19 cellular contexts compared by ENCODE assay signal in the genomic region with DNA sequence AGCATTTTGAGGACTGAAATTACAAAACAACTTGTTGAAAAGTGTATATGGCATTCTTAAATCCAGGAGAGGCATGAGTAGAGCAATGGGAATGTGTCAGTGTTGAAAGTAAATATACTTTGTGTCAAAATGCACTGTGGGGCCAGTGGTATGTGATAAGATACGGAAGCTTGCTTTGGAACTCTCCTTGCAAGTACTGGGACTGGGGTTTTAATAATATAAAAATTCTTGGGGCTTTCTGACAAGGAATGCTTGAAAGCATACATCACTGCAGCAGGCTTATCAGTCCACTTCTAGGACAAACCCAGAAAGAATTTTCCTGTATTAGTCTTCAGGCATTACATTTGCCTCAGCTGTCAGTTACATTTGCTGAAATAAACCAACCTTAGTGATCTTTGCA.
DNase-seq lines count a peak whose midpoint lies in the region; ATAC-seq, FAIRE-seq and TF ChIP-seq lines count a peak whose summit lies in the region.
"Had no signal": no experiment of that assay in that cellular context is flagged by ENCODE, and none has a peak within 500 bp of the region (broad histone marks: within the 10 kb centered on the region; RNA-seq: fewer than 3 reads in every experiment).

No MANE protein-coding gene starts in this region.

- no peaks in the 10 kb centered on the region for H3K79me2 ChIP-seq in HepG2 (ENCODE audit: insufficient read depth, low read length)

- FAIRE-seq in HepG2 (lab: Jason Lieb, UNC), result no peak
- FAIRE-seq: A204.1, GM18507 had no signal

- H3K4me1 Mint-ChIP-seq in activated T-helper 1 cell treated with anti-CD3 and anti-CD28 coated beads, Interleukin-12 subunit alpha, Interleukin-12 subunit beta, Interleukin-2, Interleukin-4 antibody, amounts not matched to agents 30 ng/mL and 10 ng/mL and 1 ng/mL, durations not matched to agents 14 hours and 24 hours and 36 hours (ENCODE audit: low read depth), result no peaks in the 10 kb centered on the region
- H3K4me1 Mint-ChIP-seq: immature natural killer cell had no signal

- TF ChIP-seq EP300 in HepG2 (IDR thresholded peaks at IDR 0.05; ENCODE audit: low read depth in 2 of 2, low read length in 2 of 2), result no peak
- TF ChIP-seq EP300 in HepG2 (CRISPR knock-in tag; IDR thresholded peaks at IDR 0.05; ENCODE audit: borderline replicate concordance), result no peak

- no peak for DNase-seq in Right ventricle myocardium inferior (ENCODE audit: missing footprints)
- DNase-seq in cardiac septum (ENCODE audit: low spot score), result no peak
- peak; percentile 89 for DNase-seq in brain microvascular endothelial cell
- DNase-seq in HepG2 (ENCODE audit: low spot score), result no peak
- DNase-seq in upper lobe of right lung, result no peak
- DNase-seq in kidney glomerular epithelial cell (lab: John Stamatoyannopoulos, UW), result no peak
- no peak for DNase-seq in NOMO-1 (lab: John Stamatoyannopoulos, UW; ENCODE audit: unreplicated experiment in 2 of 2)
- no peak for DNase-seq in activated T-helper 1 cell treated with anti-CD3 and anti-CD28 coated beads, Interleukin-12 subunit alpha, Interleukin-12 subunit beta, Interleukin-2, Interleukin-4 antibody, amounts not matched to agents 30 ng/mL and 10 ng/mL and 1 ng/mL, durations not matched to agents 14 hours and 24 hours and 36 hours (ENCODE audit: low spot score)
- DNase-seq: activated naive CD4-positive, alpha-beta T cell; caudate nucleus; COR-L47; gastrocnemius medialis; immature natural killer cell; NCI-H1694; NCI-H510A treated with DMSO at 0.1 percent for 48 hours; SW 1271 had no signal

- H3K4me2 ChIP-seq in HepG2 (ENCODE audit: low read depth, low read length), result no peak overlapping the region

- H3K9me3 ChIP-seq in HepG2 (ENCODE audit: low read length), result no peaks in the 10 kb centered on the region
- no peaks in the 10 kb centered on the region for H3K9me3 ChIP-seq in upper lobe of right lung
- H3K9me3 ChIP-seq: gastrocnemius medialis had no signal

- intact Hi-C loops in Right ventricle myocardium inferior (cut with DNase I) (no loop called here), cardiac septum (cut with DNase I) (no loop called here), HepG2 (cut with micrococcal nuclease; ENCODE audit: unreplicated experiment) (no loop called here), upper lobe of right lung (cut with DNase I) (no loop called here)
- intact Hi-C loops in activated T-helper 1 cell treated with anti-CD3 and anti-CD28 coated beads, Interleukin-12 subunit alpha, Interleukin-12 subunit beta, Interleukin-2, Interleukin-4 antibody, amounts not matched to agents 30 ng/mL and 10 ng/mL and 1 ng/mL, durations not matched to agents 14 hours and 24 hours and 36 hours (cut with micrococcal nuclease), result no loop called here

- no peak for TF ChIP-seq POLR2A in HepG2 (IDR thresholded peaks at IDR 0.05; ENCODE audit: insufficient read depth in 1 of 2, low read depth in 2 of 2, low read length in 2 of 2)

- POLR2A ChIA-PET in HepG2 (lab: Yijun Ruan, JAX), result no interaction called here

- H4K20me1 ChIP-seq in HepG2 (ENCODE audit: insufficient read depth, low read length), result no peaks in the 10 kb centered on the region

- H3K27me3 ChIP-seq in brain microvascular endothelial cell (replicated peaks) (no peaks in the 10 kb centered on the region), HepG2 (ENCODE audit: control insufficient read depth in 1 of 2, insufficient read depth in 2 of 2, low read length in 2 of 2) (no peaks in the 10 kb centered on the region), upper lobe of right lung (no peaks in the 10 kb centered on the region)
- H3K27me3 ChIP-seq: gastrocnemius medialis had no signal

- CTCF ChIA-PET in HepG2 (lab: Yijun Ruan, JAX; ENCODE audit: low intra/inter-chr PET ratio, low total read pairs), result no interaction called here

- H2AFZ ChIP-seq in HepG2 (ENCODE audit: low read length), result no peak overlapping the region

- WGBS in HepG2 (ENCODE audit: low lambda C conversion rate), result 0% methylated on average over 1 of the region's 1 CpG

- peaks cover 3% of the 10 kb centered on the region for H3K9me3 Mint-ChIP-seq in activated T-helper 1 cell treated with anti-CD3 and anti-CD28 coated beads, Interleukin-12 subunit alpha, Interleukin-12 subunit beta, Interleukin-2, Interleukin-4 antibody, amounts not matched to agents 30 ng/mL and 10 ng/mL and 1 ng/mL, durations not matched to agents 14 hours and 24 hours and 36 hours
- H3K9me3 Mint-ChIP-seq: WTC11 had no signal

- H3K4me3 ChIP-seq in brain microvascular endothelial cell (ENCODE audit: low read depth, low read length) (no peak overlapping the region), HepG2 (replicated peaks in 1 of 3; ENCODE audit: insufficient read depth in 1 of 3, low read depth in 2 of 3, low read length in 3 of 3) (no peak overlapping the region), upper lobe of right lung (no peak overlapping the region)
- H3K4me3 ChIP-seq: gastrocnemius medialis had no signal

- H3K4me1 ChIP-seq in HepG2 (ENCODE audit: insufficient read depth, low read length) (peaks cover 5% of the 10 kb centered on the region; the same call in 1 of the 2 replicates), upper lobe of right lung (no peaks in the 10 kb centered on the region)
- H3K4me1 ChIP-seq: gastrocnemius medialis had no signal

- H3K27me3 Mint-ChIP-seq in activated T-helper 1 cell treated with anti-CD3 and anti-CD28 coated beads, Interleukin-12 subunit alpha, Interleukin-12 subunit beta, Interleukin-2, Interleukin-4 antibody, amounts not matched to agents 30 ng/mL and 10 ng/mL and 1 ng/mL, durations not matched to agents 14 hours and 24 hours and 36 hours (ENCODE audit: insufficient read depth), result no peaks in the 10 kb centered on the region

- TF ChIP-seq RAD21 in HepG2 (CRISPR knock-in tag; IDR thresholded peaks at IDR 0.05), result no peak

- H3K36me3 Mint-ChIP-seq in activated T-helper 1 cell treated with anti-CD3 and anti-CD28 coated beads, Interleukin-12 subunit alpha, Interleukin-12 subunit beta, Interleukin-2, Interleukin-4 antibody, amounts not matched to agents 30 ng/mL and 10 ng/mL and 1 ng/mL, durations not matched to agents 14 hours and 24 hours and 36 hours (ENCODE audit: low read depth), result no peaks in the 10 kb centered on the region
- H3K36me3 Mint-ChIP-seq: immature natural killer cell, WTC11 had no signal

- H3K9ac ChIP-seq in HepG2 (ENCODE audit: insufficient read depth, low read depth, low read length), result no peak overlapping the region

- no peak overlapping the region for H3K27ac Mint-ChIP-seq in activated T-helper 1 cell treated with anti-CD3 and anti-CD28 coated beads, Interleukin-12 subunit alpha, Interleukin-12 subunit beta, Interleukin-2, Interleukin-4 antibody, amounts not matched to agents 30 ng/mL and 10 ng/mL and 1 ng/mL, durations not matched to agents 14 hours and 24 hours and 36 hours
- H3K27ac Mint-ChIP-seq: immature natural killer cell, WTC11 had no signal

- H3K27ac ChIP-seq in brain microvascular endothelial cell (no peak overlapping the region), HepG2 (ENCODE audit: extremely low read length, insufficient read depth, low read length) (no peak overlapping the region), upper lobe of right lung (no peak overlapping the region)
- H3K27ac ChIP-seq: gastrocnemius medialis had no signal

- H3K36me3 ChIP-seq in brain microvascular endothelial cell (replicated peaks) (no peaks in the 10 kb centered on the region), HepG2 (replicated peaks in 1 of 2; ENCODE audit: control insufficient read depth in 1 of 2, insufficient read depth in 2 of 2, low read length in 2 of 2) (no peaks in the 10 kb centered on the region), upper lobe of right lung (no peaks in the 10 kb centered on the region)
- H3K36me3 ChIP-seq: gastrocnemius medialis had no signal

- no TSS peak for BruUV-seq in HepG2 (replicated peaks; lab: Mats Ljungman, UMichigan)

- no peak overlapping the region for H3K4me3 Mint-ChIP-seq in activated T-helper 1 cell treated with anti-CD3 and anti-CD28 coated beads, Interleukin-12 subunit alpha, Interleukin-12 subunit beta, Interleukin-2, Interleukin-4 antibody, amounts not matched to agents 30 ng/mL and 10 ng/mL and 1 ng/mL, durations not matched to agents 14 hours and 24 hours and 36 hours
- H3K4me3 Mint-ChIP-seq: immature natural killer cell, WTC11 had no signal

- in situ Hi-C loops in brain microvascular endothelial cell (cut with HindIII; ENCODE audit: low pct_ligation_motif_present, low sequenced_read_pairs) (no loop called here), HepG2 (cut with HindIII; ENCODE audit: extremely low pct_ligation_motif_present, low pct_unique_long_range_greater_than_20kb) (no loop called here)

- TF ChIP-seq CTCF in brain microvascular endothelial cell (IDR thresholded peaks at IDR 0.05; ENCODE audit: low read depth, low read length, missing control alignments) (no peak), HepG2 (CRISPR knock-in tag; IDR thresholded peaks at IDR 0.05) (no peak), upper lobe of right lung (IDR thresholded peaks at IDR 0.05) (no peak)

- ATAC-seq in Right ventricle myocardium inferior, result peak; percentile 20
- ATAC-seq in HepG2, result peak; percentile 64; the same call in 2 of the 3 replicates
- peak; percentile 95 for ATAC-seq in upper lobe of right lung
- ATAC-seq: gastrocnemius medialis, WTC11 had no signal

TF ChIP-seq in HepG2, 621 proteins besides CTCF, POLR2A, EP300 and RAD21 (continues in another document):
- TF ChIP-seq, protein P1, sequence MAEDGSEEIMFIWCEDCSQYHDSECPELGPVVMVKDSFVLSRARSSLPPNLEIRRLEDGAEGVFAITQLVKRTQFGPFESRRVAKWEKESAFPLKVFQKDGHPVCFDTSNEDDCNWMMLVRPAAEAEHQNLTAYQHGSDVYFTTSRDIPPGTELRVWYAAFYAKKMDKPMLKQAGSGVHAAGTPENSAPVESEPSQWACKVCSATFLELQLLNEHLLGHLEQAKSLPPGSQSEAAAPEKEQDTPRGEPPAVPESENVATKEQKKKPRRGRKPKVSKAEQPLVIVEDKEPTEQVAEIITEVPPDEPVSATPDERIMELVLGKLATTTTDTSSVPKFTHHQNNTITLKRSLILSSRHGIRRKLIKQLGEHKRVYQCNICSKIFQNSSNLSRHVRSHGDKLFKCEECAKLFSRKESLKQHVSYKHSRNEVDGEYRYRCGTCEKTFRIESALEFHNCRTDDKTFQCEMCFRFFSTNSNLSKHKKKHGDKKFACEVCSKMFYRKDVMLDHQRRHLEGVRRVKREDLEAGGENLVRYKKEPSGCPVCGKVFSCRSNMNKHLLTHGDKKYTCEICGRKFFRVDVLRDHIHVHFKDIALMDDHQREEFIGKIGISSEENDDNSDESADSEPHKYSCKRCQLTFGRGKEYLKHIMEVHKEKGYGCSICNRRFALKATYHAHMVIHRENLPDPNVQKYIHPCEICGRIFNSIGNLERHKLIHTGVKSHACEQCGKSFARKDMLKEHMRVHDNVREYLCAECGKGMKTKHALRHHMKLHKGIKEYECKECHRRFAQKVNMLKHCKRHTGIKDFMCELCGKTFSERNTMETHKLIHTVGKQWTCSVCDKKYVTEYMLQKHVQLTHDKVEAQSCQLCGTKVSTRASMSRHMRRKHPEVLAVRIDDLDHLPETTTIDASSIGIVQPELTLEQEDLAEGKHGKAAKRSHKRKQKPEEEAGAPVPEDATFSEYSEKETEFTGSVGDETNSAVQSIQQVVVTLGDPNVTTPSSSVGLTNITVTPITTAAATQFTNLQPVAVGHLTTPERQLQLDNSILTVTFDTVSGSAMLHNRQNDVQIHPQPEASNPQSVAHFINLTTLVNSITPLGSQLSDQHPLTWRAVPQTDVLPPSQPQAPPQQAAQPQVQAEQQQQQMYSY (CRISPR knock-in tag; IDR thresholded peaks at IDR 0.05), result peak; percentile 83

Comparison
In these comparisons a context has a peak if more than half of its experiments do, and no peak if none do; other contexts are left out.
1. ATAC-seq: peak in every context shown above with its lines; median percentile 95 in upper lobe of right lung; 64 in HepG2; 20 in Right ventricle myocardium inferior.